In genomic region chr2:190722825-190723224, GRCh38 we compare ENCODE assay signal across 12 cellular contexts.
DNase-seq lines count a peak whose midpoint lies in the region; ATAC-seq lines count a peak whose summit lies in the region.
"Had no signal": no experiment of that assay in that cellular context is flagged by ENCODE, and none has a peak within 500 bp of the region (broad histone marks: within the 10 kb centered on the region; RNA-seq: fewer than 3 reads in every experiment).

No MANE protein-coding gene starts in this region.

- peak; percentile 0 for ATAC-seq in HG02798 (IDR thresholded peaks at IDR 0.05; ENCODE audit: poor library complexity, unreplicated experiment)
- peak; percentile 58 for ATAC-seq in stimulated activated naive CD8-positive, alpha-beta T cell treated with anti-CD3 and anti-CD28 coated beads, Interleukin-15, Interleukin-2, amounts not matched to agents 100 U/mL and 50 U/mL, for 24 hours
- ATAC-seq in HG03039 (IDR thresholded peaks at IDR 0.05; ENCODE audit: unreplicated experiment) = no peak
- no peak for ATAC-seq in HG03457 (IDR thresholded peaks at IDR 0.05; ENCODE audit: unreplicated experiment)

- peak overlapping the region; percentile 65 for H3K4me3 Mint-ChIP-seq in activated naive CD8-positive, alpha-beta T cell treated with anti-CD3 and anti-CD28 coated beads for 36 hours

- H3K27me3 Mint-ChIP-seq in activated naive CD8-positive, alpha-beta T cell treated with anti-CD3 and anti-CD28 coated beads for 36 hours = no peaks in the 10 kb centered on the region

- H3K4me1 Mint-ChIP-seq in activated naive CD8-positive, alpha-beta T cell treated with anti-CD3 and anti-CD28 coated beads for 36 hours = peaks cover 52% of the 10 kb centered on the region

- H3K9me3 Mint-ChIP-seq in activated naive CD8-positive, alpha-beta T cell treated with anti-CD3 and anti-CD28 coated beads for 36 hours = no peaks in the 10 kb centered on the region

- H3K36me3 Mint-ChIP-seq in activated naive CD8-positive, alpha-beta T cell treated with anti-CD3 and anti-CD28 coated beads for 36 hours = no peaks in the 10 kb centered on the region

- DNase-seq in stimulated activated CD4-positive, alpha-beta T cell treated with anti-CD3 and anti-CD28 coated beads, Interleukin-1b, Interleukin-23, amount 100 ng/mL, for 48 hours = peak; percentile 30
- DNase-seq in stimulated activated CD4-positive, alpha-beta T cell treated with anti-CD3 and anti-CD28 coated beads, Interleukin-12 subunit alpha, Interleukin-12 subunit beta, amount 100 ng/mL, for 4 hours = no peak
- peak; percentile 14 for DNase-seq in activated naive CD8-positive, alpha-beta T cell treated with anti-CD3 and anti-CD28 coated beads for 36 hours
- peak; percentile 25 for DNase-seq in stimulated activated naive CD8-positive, alpha-beta T cell treated with anti-CD3 and anti-CD28 coated beads, Interleukin-15, Interleukin-2, amounts not matched to agents 100 U/mL and 50 U/mL, for 24 hours
- DNase-seq in central memory CD4-positive, alpha-beta T cell = no peak
- DNase-seq: islet precursor cell, KG1, NCI-H1694, transverse colon had no signal

- H3K27ac Mint-ChIP-seq in activated naive CD8-positive, alpha-beta T cell treated with anti-CD3 and anti-CD28 coated beads for 36 hours = peak overlapping the region; percentile 94

Comparison
In these comparisons a context has a peak if more than half of its experiments do, and no peak if none do; other contexts are left out.
1. DNase-seq: peak in stimulated activated CD4-positive, alpha-beta T cell treated with anti-CD3 and anti-CD28 coated beads, Interleukin-1b, Interleukin-23, amount 100 ng/mL, for 48 hours (single experiment), activated naive CD8-positive, alpha-beta T cell treated with anti-CD3 and anti-CD28 coated beads for 36 hours (single experiment) and stimulated activated naive CD8-positive, alpha-beta T cell treated with anti-CD3 and anti-CD28 coated beads, Interleukin-15, Interleukin-2, amounts not matched to agents 100 U/mL and 50 U/mL, for 24 hours (single experiment); none in stimulated activated CD4-positive, alpha-beta T cell treated with anti-CD3 and anti-CD28 coated beads, Interleukin-12 subunit alpha, Interleukin-12 subunit beta, amount 100 ng/mL, for 4 hours (single experiment) and central memory CD4-positive, alpha-beta T cell (single experiment).
2. ATAC-seq: peak in HG02798 (single experiment) and stimulated activated naive CD8-positive, alpha-beta T cell treated with anti-CD3 and anti-CD28 coated beads, Interleukin-15, Interleukin-2, amounts not matched to agents 100 U/mL and 50 U/mL, for 24 hours (single experiment); none in HG03039 (single experiment) and HG03457 (single experiment).